Comparison of ENCODE assay signal across 8 cellular contexts in the genomic region with DNA sequence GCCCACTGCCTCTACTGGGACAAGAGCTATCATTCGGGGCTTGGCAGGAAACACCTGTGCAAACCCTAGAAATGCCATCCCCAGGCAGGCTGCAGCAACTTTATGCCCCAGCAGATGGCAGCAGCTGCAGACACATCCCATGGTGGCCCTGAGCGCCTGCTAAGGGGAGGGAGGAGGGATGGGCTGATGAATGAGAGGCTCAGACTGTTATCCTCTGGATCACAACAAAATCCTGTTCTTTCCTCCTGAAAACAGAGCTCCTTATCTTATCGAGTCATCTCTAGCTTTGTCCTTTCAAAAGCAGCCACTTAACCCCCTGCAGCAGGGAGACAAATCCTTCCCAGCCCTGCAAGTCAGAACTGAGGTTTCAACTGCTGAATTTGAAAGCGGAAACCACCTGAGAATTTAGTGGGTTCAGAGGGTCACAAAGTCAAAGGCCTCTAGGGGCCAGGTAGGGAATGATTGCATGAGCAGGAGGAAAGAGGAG.
A peak's percentile ranks its signal among the peaks of the same experiment; 100 is the strongest.
DNase-seq lines count a peak whose midpoint lies in the region; ATAC-seq and TF ChIP-seq lines count a peak whose summit lies in the region.

No MANE protein-coding gene starts in this region.

- DNase-seq in A172 (ENCODE audit: low spot score) (peak; percentile 64), NCI-H146 (lab: John Stamatoyannopoulos, UW) (peak; percentile 46), WERI-Rb-1 (peak; percentile 88), brain pericyte (ENCODE audit: low read depth, low spot score) (peak; percentile 21), iPS-NIHi7 (ENCODE audit: extremely low spot score) (peak; percentile 89)
- peak; percentile 46 to 72 for DNase-seq in stimulated activated CD4-positive, alpha-beta T cell treated with anti-CD3 and anti-CD28 coated beads, Interleukin-15, amount 100 ng/mL, for 1 hour (ENCODE audit: low read depth in 1 of 2, low spot score in 1 of 2)

- no peaks in the 10 kb centered on the region for H3K27me3 ChIP-seq in WERI-Rb-1 (ENCODE audit: insufficient read depth, low read depth, severe bottlenecking)

- TF ChIP-seq CTCF in WERI-Rb-1 (IDR thresholded peaks at IDR 0.05; ENCODE audit: low read depth, low read length), result peak; percentile 92

- H3K27ac ChIP-seq in WERI-Rb-1, result no peak overlapping the region

- H3K36me3 ChIP-seq in WERI-Rb-1, result no peaks in the 10 kb centered on the region

- no peak overlapping the region for H3K4me3 ChIP-seq in WERI-Rb-1 (ENCODE audit: low read depth, low read length)

- no peak for TF ChIP-seq POLR2A in GM18505 (IDR thresholded peaks at IDR 0.05; ENCODE audit: borderline replicate concordance, extremely low read depth, insufficient read depth, insufficient read length)

- ATAC-seq in GM18505 (IDR thresholded peaks at IDR 0.05; ENCODE audit: unreplicated experiment) (peak; percentile 97), HG02938 (IDR thresholded peaks at IDR 0.05; ENCODE audit: unreplicated experiment) (peak; percentile 90)

- no peaks in the 10 kb centered on the region for H3K9me3 ChIP-seq in WERI-Rb-1 (ENCODE audit: severe bottlenecking)

Comparison
In these comparisons a context has a peak if more than half of its experiments do, and no peak if none do; other contexts are left out.
1. DNase-seq: peak in every context shown above with its lines; median percentile 89 in iPS-NIHi7; 88 in WERI-Rb-1; 64 in A172; 59 in stimulated activated CD4-positive, alpha-beta T cell treated with anti-CD3 and anti-CD28 coated beads, Interleukin-15, amount 100 ng/mL, for 1 hour; 46 in NCI-H146; 21 in brain pericyte.